ENCODE assay signal across 17 cellular contexts in genomic region chr5:169296456-169297220, GRCh38. TPM values are rescaled to one million over a fixed set of nuclear protein-coding genes. Genes with fewer than 3 reads are reported as not detected.
DNase-seq lines count a peak whose midpoint lies in the region; ATAC-seq, FAIRE-seq and TF ChIP-seq lines count a peak whose summit lies in the region.
"Had no signal": no experiment of that assay in that cellular context is flagged by ENCODE, and none has a peak within 500 bp of the region (broad histone marks: within the 10 kb centered on the region; RNA-seq: fewer than 3 reads in every experiment).

No MANE protein-coding gene starts in this region.

- H3K27me3 Mint-ChIP-seq in osteocyte (ENCODE audit: unreplicated experiment) = no peaks in the 10 kb centered on the region

- no peak overlapping the region for H3K27ac ChIP-seq in prostate gland
- H3K27ac ChIP-seq: SK-N-MC had no signal

- DNase-seq in AG09309 (ENCODE audit: low read depth) (peak; percentile 75), HTR-8/SVneo (ENCODE audit: insufficient read length, low spot score) (peak; percentile 80), epidermal melanocyte (ENCODE audit: insufficient read length, low spot score) (peak; percentile 36), osteocyte (ENCODE audit: extremely low spot score, unreplicated experiment) (no peak), prostate gland (ENCODE audit: low spot score) (no peak), amygdala (lab: John Stamatoyannopoulos, UW) (no peak)
- no peak for DNase-seq in stimulated activated naive CD4-positive, alpha-beta T cell treated with Interleukin-2 at 50 U/mL for 16 hours (lab: John Stamatoyannopoulos, UW)
- DNase-seq: activated CD4-positive, alpha-beta memory T cell treated with anti-CD3 and anti-CD28 coated beads for 36 hours; C1 segment of cervical spinal cord; HCEC 1CT; Karpas-422; NCI-H69; stimulated activated naive B cell treated with anti-CD40 and anti-IgM and Interleukin-4, amounts not matched to agents 10 μg/mL and 1 μg/mL and 100 μg/mL, for 72 hours had no signal

- H3K4me3 ChIP-seq in AG09309 (ENCODE audit: control insufficient read depth, low read depth, low read length) (no peak overlapping the region), prostate gland (no peak overlapping the region)
- H3K4me3 ChIP-seq: SK-N-MC had no signal

- no peak overlapping the region for H3K4me3 Mint-ChIP-seq in osteocyte (ENCODE audit: unreplicated experiment)
- H3K4me3 Mint-ChIP-seq: activated CD4-positive, alpha-beta memory T cell treated with anti-CD3 and anti-CD28 coated beads for 36 hours; activated naive CD8-positive, alpha-beta T cell; neural crest cell; stimulated activated naive B cell treated with anti-CD40 and anti-IgM and Interleukin-4, amounts not matched to agents 10 μg/mL and 1 μg/mL and 100 μg/mL, for 72 hours had no signal

- no peaks in the 10 kb centered on the region for H3K36me3 Mint-ChIP-seq in osteocyte (ENCODE audit: unreplicated experiment)
- H3K36me3 Mint-ChIP-seq: activated CD4-positive, alpha-beta memory T cell treated with anti-CD3 and anti-CD28 coated beads for 36 hours; activated naive CD8-positive, alpha-beta T cell; stimulated activated naive B cell treated with anti-CD40 and anti-IgM and Interleukin-4, amounts not matched to agents 10 μg/mL and 1 μg/mL and 100 μg/mL, for 72 hours had no signal

- peak overlapping the region; percentile 29 for H3K27ac Mint-ChIP-seq in osteocyte (ENCODE audit: unreplicated experiment)
- H3K27ac Mint-ChIP-seq: activated CD4-positive, alpha-beta memory T cell treated with anti-CD3 and anti-CD28 coated beads for 36 hours; activated naive CD8-positive, alpha-beta T cell; stimulated activated naive B cell treated with anti-CD40 and anti-IgM and Interleukin-4, amounts not matched to agents 10 μg/mL and 1 μg/mL and 100 μg/mL, for 72 hours had no signal

- TF ChIP-seq CTCF in AG09309 (IDR thresholded peaks at IDR 0.05; ENCODE audit: control insufficient read depth, insufficient read depth, low read depth, low read length, missing control alignments) = no peak
- TF ChIP-seq CTCF in osteocyte (IDR thresholded peaks at IDR 0.05) = no peak
- TF ChIP-seq CTCF in prostate gland (IDR thresholded peaks at IDR 0.05) = no peak

- no peak for ATAC-seq in activated CD4-positive, CD25-positive, alpha-beta regulatory T cell treated with anti-CD3 and anti-CD28 coated beads, Interleukin-2, amount 50 U/mL, for 24 hours
- ATAC-seq: stimulated activated naive B cell treated with anti-CD40 and anti-IgM and Interleukin-4, amounts not matched to agents 10 μg/mL and 1 μg/mL and 100 μg/mL, for 72 hours had no signal

- no peak for TF ChIP-seq POLR2A in prostate gland (IDR thresholded peaks at IDR 0.05)

- no peaks in the 10 kb centered on the region for H3K27me3 ChIP-seq in prostate gland (replicated peaks; ENCODE audit: insufficient read depth)

- no peaks in the 10 kb centered on the region for H3K4me1 ChIP-seq in prostate gland (replicated peaks)

- WGBS in prostate gland = 37% methylated on average over 13 of the region's 13 CpGs

- no peaks in the 10 kb centered on the region for H3K9me3 ChIP-seq in prostate gland

- no peaks in the 10 kb centered on the region for H3K36me3 ChIP-seq in prostate gland

- FAIRE-seq in HTR-8/SVneo (lab: Jason Lieb, UNC) = peak; percentile 70

- H3K4me1 Mint-ChIP-seq in osteocyte (ENCODE audit: unreplicated experiment) = peaks cover 38% of the 10 kb centered on the region

- intact Hi-C loops in prostate gland (cut with DNase I) = loop anchor here (10.0 kb wide), 1 partner anchor 152 kb away; no protein-coding TSS in a partner anchor

- no peaks in the 10 kb centered on the region for H3K9me3 Mint-ChIP-seq in osteocyte (ENCODE audit: unreplicated experiment)
- H3K9me3 Mint-ChIP-seq: activated CD4-positive, alpha-beta memory T cell treated with anti-CD3 and anti-CD28 coated beads for 36 hours; neural crest cell; stimulated activated naive B cell treated with anti-CD40 and anti-IgM and Interleukin-4, amounts not matched to agents 10 μg/mL and 1 μg/mL and 100 μg/mL, for 72 hours had no signal

RNA-seq across cellular contexts. Expression of gene SLIT3, which starts 4.3 kb away (rescaled TPM):
- total RNA-seq in osteocyte = 31.8 and 40.2 TPM in 2 replicates
- 1 to 10 TPM; 8.3 TPM for total RNA-seq in prostate gland

Comparison
In these comparisons a context has a peak if more than half of its experiments do, and no peak if none do; other contexts are left out.
1. DNase-seq: peak in AG09309 (single experiment), HTR-8/SVneo (single experiment) and epidermal melanocyte (single experiment); none in osteocyte (single experiment), stimulated activated naive CD4-positive, alpha-beta T cell treated with Interleukin-2 at 50 U/mL for 16 hours (single experiment), prostate gland (single experiment) and amygdala (0 of 56).